Comparison of ENCODE assay signal across 9 cellular contexts in the genomic region with DNA sequence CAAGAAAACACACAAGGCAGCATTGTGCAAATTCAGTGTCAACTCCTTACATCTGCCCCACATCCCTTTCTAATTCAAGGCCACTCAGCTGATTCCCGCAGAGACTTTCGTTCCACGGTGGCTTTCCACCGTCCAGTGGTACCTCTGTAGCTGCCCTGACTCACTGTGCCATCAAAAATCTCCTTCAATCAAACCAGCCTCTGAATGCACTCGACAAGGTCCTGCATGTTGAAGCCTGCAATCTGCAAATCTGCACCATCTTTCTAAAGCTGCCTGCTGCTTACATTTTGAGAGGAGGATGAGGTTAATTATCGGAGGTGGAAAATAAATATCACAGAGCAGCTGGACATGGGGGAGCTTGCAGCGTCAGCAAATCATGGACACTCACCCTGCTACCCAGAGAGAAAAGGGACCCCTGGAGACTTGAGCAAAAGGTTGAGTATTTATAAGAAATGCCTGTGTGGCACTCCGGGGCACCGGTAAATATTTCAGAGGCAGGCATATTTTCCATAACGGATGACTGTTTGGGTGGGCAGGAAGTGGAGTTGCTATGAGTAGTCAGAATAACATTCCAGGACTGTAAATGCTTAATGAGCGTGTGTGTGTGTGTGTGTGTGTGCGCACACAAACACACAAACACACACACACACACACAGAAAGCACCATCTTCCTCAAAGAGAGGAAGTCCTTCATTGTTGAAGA.
DNase-seq lines count a peak whose midpoint lies in the region; ATAC-seq and TF ChIP-seq lines count a peak whose summit lies in the region.
"Had no signal": no experiment of that assay in that cellular context is flagged by ENCODE, and none has a peak within 500 bp of the region (broad histone marks: within the 10 kb centered on the region; RNA-seq: fewer than 3 reads in every experiment).

No MANE protein-coding gene starts in this region.

- no peak overlapping the region for H3K9ac ChIP-seq in subcutaneous abdominal adipose tissue (ENCODE audit: low read length in 5 of 5)

- no peaks in the 10 kb centered on the region for H3K36me3 ChIP-seq in subcutaneous abdominal adipose tissue (ENCODE audit: control insufficient read depth in 5 of 5, insufficient read depth in 5 of 5, low read length in 5 of 5)

- no peaks in the 10 kb centered on the region for H3K9me3 ChIP-seq in subcutaneous abdominal adipose tissue (ENCODE audit: control insufficient read depth in 5 of 5, low read length in 5 of 5)

- H3K27ac ChIP-seq in subcutaneous abdominal adipose tissue (ENCODE audit: low read depth, low read length), result no peak overlapping the region

- no peak for TF ChIP-seq CTCF in WI38 (IDR thresholded peaks at IDR 0.05; ENCODE audit: low read depth, low read length)

- DNase-seq in HK-2 (ENCODE audit: unreplicated experiment) (peak; percentile 13), glomerular visceral epithelial cell (ENCODE audit: extremely low spot score) (peak; percentile 69), T-helper 9 cell (no peak)
- DNase-seq in stimulated activated CD8-positive, alpha-beta memory T cell treated with anti-CD3 and anti-CD28 coated beads, Interleukin-4, amount 100 ng/mL, for 48 hours, result no peak
- DNase-seq: activated effector memory CD4-positive, alpha-beta T cell treated with Interleukin-2 at 50 U/mL for 16 hours; erythroblast had no signal

- H3K4me1 ChIP-seq in subcutaneous abdominal adipose tissue (ENCODE audit: control insufficient read depth in 5 of 5, insufficient read depth in 5 of 5, low read length in 5 of 5), result peaks cover 3 to 11% (median 9%) of the 10 kb centered on the region in 5 donors

- peaks cover 0 to 2% (median 2%) of the 10 kb centered on the region in 5 donors for H3K27me3 ChIP-seq in subcutaneous abdominal adipose tissue (ENCODE audit: control insufficient read depth in 5 of 5, insufficient read depth in 4 of 5, low read length in 5 of 5)

- no peak for ATAC-seq in HG02973 (IDR thresholded peaks at IDR 0.05; ENCODE audit: unreplicated experiment)

- H3K4me3 ChIP-seq in WI38 (ENCODE audit: low read depth, low read length) (peak overlapping the region; percentile 24; the same call in 1 of the 2 replicates), subcutaneous abdominal adipose tissue (ENCODE audit: low read depth in 1 of 5, low read length in 5 of 5) (peak overlapping the region in 4 of 5 donors; percentile 31 to 48 (median 36))

Comparison
In these comparisons a context has a peak if more than half of its experiments do, and no peak if none do; other contexts are left out.
1. DNase-seq: peak in HK-2 (single experiment) and glomerular visceral epithelial cell (single experiment); none in T-helper 9 cell (single experiment) and stimulated activated CD8-positive, alpha-beta memory T cell treated with anti-CD3 and anti-CD28 coated beads, Interleukin-4, amount 100 ng/mL, for 48 hours (single experiment).